In genomic region chr10:28734940-28735759, GRCh38 we compare ENCODE assay signal across 9 cellular contexts. TPM values are rescaled to one million over a fixed set of nuclear protein-coding genes. Genes with fewer than 3 reads are reported as not detected.
DNase-seq lines count a peak whose midpoint lies in the region; TF ChIP-seq lines count a peak whose summit lies in the region.
"Had no signal": no experiment of that assay in that cellular context is flagged by ENCODE, and none has a peak within 500 bp of the region (broad histone marks: within the 10 kb centered on the region; RNA-seq: fewer than 3 reads in every experiment).

No MANE protein-coding gene starts in this region.

- WGBS in tibial nerve, 2 donors = 62 to 67% methylated on average over 4 of the region's 4 CpGs

- no peak overlapping the region for H3K27ac ChIP-seq in tibial nerve

- H3K4me1 ChIP-seq in tibial nerve = no peaks in the 10 kb centered on the region

- in situ Hi-C loops in ACHN (cut with HindIII; ENCODE audit: low pct_ligation_motif_present, low pct_unique_long_range_greater_than_20kb, low sequenced_read_pairs) = no loop called here

- H3K9me3 ChIP-seq in tibial nerve = peaks cover 0 to 8% (median 0%) of the 10 kb centered on the region in 4 donors

- no peak overlapping the region for H3K4me3 ChIP-seq in tibial nerve

- TF ChIP-seq CTCF in tibial nerve (IDR thresholded peaks at IDR 0.05) = no peak

- no peak for TF ChIP-seq POLR2A in tibial nerve (IDR thresholded peaks at IDR 0.05)

- no peaks in the 10 kb centered on the region for H3K36me3 ChIP-seq in tibial nerve

- H3K27me3 ChIP-seq in tibial nerve = peaks cover 0 to 5% of the 10 kb centered on the region in 2 donors

- TF ChIP-seq EP300 in tibial nerve (IDR thresholded peaks at IDR 0.05) = no peak

- peak; percentile 93 for DNase-seq in ACHN
- peak; percentile 81 for DNase-seq in HS-5 (ENCODE audit: low read depth)
- peak; percentile 91 for DNase-seq in amniotic stem cell (lab: John Stamatoyannopoulos, UW)
- peak; percentile 96 for DNase-seq in kidney tubule cell (ENCODE audit: low spot score)
- no peak for DNase-seq in germinal center (ENCODE audit: low spot score)
- DNase-seq in tibial nerve (ENCODE audit: low spot score in 2 of 2) = no peak
- no peak for DNase-seq in NCI-H1417 treated with DMSO at 0.1 percent for 48 hours (lab: John Stamatoyannopoulos, UW)
- DNase-seq in activated CD8-positive, alpha-beta memory T cell treated with anti-CD3 and anti-CD28 coated beads, Interleukin-2, amount 50 U/mL, for 4 hours = no peak
- DNase-seq: DMS79 treated with DMSO at 0.1 percent for 48 hours had no signal

RNA-seq across cellular contexts. Expression of gene BAMBI, which starts 57.8 kb away (rescaled TPM):
- 10 to 100 TPM in 3 of 4 donors, 1 to 10 TPM in 1; 8.8 to 16.7 (median 12.8) TPM for total RNA-seq in tibial nerve

Comparison
In these comparisons a context has a peak if more than half of its experiments do, and no peak if none do; other contexts are left out.
1. DNase-seq: peak in ACHN (single experiment), HS-5 (single experiment), amniotic stem cell (single experiment) and kidney tubule cell (single experiment); none in germinal center (single experiment), tibial nerve (0 of 2), NCI-H1417 treated with DMSO at 0.1 percent for 48 hours (single experiment) and activated CD8-positive, alpha-beta memory T cell treated with anti-CD3 and anti-CD28 coated beads, Interleukin-2, amount 50 U/mL, for 4 hours (single experiment).